In genomic region chr18:42373584-42373983, GRCh38 we compare ENCODE assay signal across 17 cellular contexts.
DNase-seq lines count a peak whose midpoint lies in the region; ATAC-seq, FAIRE-seq and TF ChIP-seq lines count a peak whose summit lies in the region.
"Had no signal": no experiment of that assay in that cellular context is flagged by ENCODE, and none has a peak within 500 bp of the region (broad histone marks: within the 10 kb centered on the region; RNA-seq: fewer than 3 reads in every experiment).

No MANE protein-coding gene starts in this region.

- no peak for TF ChIP-seq EP300 in HepG2 (IDR thresholded peaks at IDR 0.05; ENCODE audit: low read depth in 2 of 2, low read length in 2 of 2)
- no peak for TF ChIP-seq EP300 in HepG2 (CRISPR knock-in tag; IDR thresholded peaks at IDR 0.05; ENCODE audit: borderline replicate concordance)

- H3K79me2 ChIP-seq in HepG2 (ENCODE audit: insufficient read depth, low read length) = no peaks in the 10 kb centered on the region

- BruUV-seq in HepG2 (replicated peaks; lab: Mats Ljungman, UMichigan) = no TSS peak

- H3K4me2 ChIP-seq in HepG2 (ENCODE audit: low read depth, low read length) = no peak overlapping the region
- H3K4me2 ChIP-seq: SK-N-SH had no signal

- no peak overlapping the region for H2AFZ ChIP-seq in HepG2 (ENCODE audit: low read length)

- H3K4me1 ChIP-seq in HepG2 (ENCODE audit: insufficient read depth, low read length) = no peaks in the 10 kb centered on the region
- no peaks in the 10 kb centered on the region for H3K4me1 ChIP-seq in right lobe of liver

- H3K27ac Mint-ChIP-seq in activated T-helper 2 cell treated with anti-CD3 and anti-CD28 coated beads, Interferon-gamma antibody, Interleukin-2, Interleukin-4, amounts not matched to agents 10 μg/mL and 5 μg/mL and 100 μg/mL, durations not matched to agents 14 hours and 24 hours and 36 hours = no peak overlapping the region
- H3K27ac Mint-ChIP-seq: CD14-positive monocyte had no signal

- H3K4me3 Mint-ChIP-seq in activated T-helper 2 cell treated with anti-CD3 and anti-CD28 coated beads, Interferon-gamma antibody, Interleukin-2, Interleukin-4, amounts not matched to agents 10 μg/mL and 5 μg/mL and 100 μg/mL, durations not matched to agents 14 hours and 24 hours and 36 hours (ENCODE audit: low read depth) = no peak overlapping the region
- H3K4me3 Mint-ChIP-seq: CD14-positive monocyte had no signal

- ATAC-seq in HepG2 (no peak), right lobe of liver (no peak)
- ATAC-seq: K562 had no signal

- no peaks in the 10 kb centered on the region for H3K27me3 Mint-ChIP-seq in activated T-helper 2 cell treated with anti-CD3 and anti-CD28 coated beads, Interferon-gamma antibody, Interleukin-2, Interleukin-4, amounts not matched to agents 10 μg/mL and 5 μg/mL and 100 μg/mL, durations not matched to agents 14 hours and 24 hours and 36 hours (ENCODE audit: low read depth)

- H3K36me3 Mint-ChIP-seq in activated T-helper 2 cell treated with anti-CD3 and anti-CD28 coated beads, Interferon-gamma antibody, Interleukin-2, Interleukin-4, amounts not matched to agents 10 μg/mL and 5 μg/mL and 100 μg/mL, durations not matched to agents 14 hours and 24 hours and 36 hours (ENCODE audit: low read depth) = no peaks in the 10 kb centered on the region
- H3K36me3 Mint-ChIP-seq: CD14-positive monocyte had no signal

- TF ChIP-seq POLR2A in HepG2 (IDR thresholded peaks at IDR 0.05; ENCODE audit: insufficient read depth in 1 of 2, low read depth in 2 of 2, low read length in 2 of 2) (no peak), right lobe of liver (IDR thresholded peaks at IDR 0.05) (no peak)

- in situ Hi-C loops in HepG2 (cut with HindIII; ENCODE audit: extremely low pct_ligation_motif_present, low pct_unique_long_range_greater_than_20kb) = no loop called here

- no peaks in the 10 kb centered on the region for H3K27me3 ChIP-seq in HepG2 (ENCODE audit: control insufficient read depth in 1 of 2, insufficient read depth in 2 of 2, low read length in 2 of 2)
- no peaks in the 10 kb centered on the region for H3K27me3 ChIP-seq in right lobe of liver

- intact Hi-C loops in HepG2 (cut with micrococcal nuclease; ENCODE audit: unreplicated experiment) (no loop called here), right lobe of liver (cut with DNase I) (no loop called here)
- intact Hi-C loops in activated T-helper 2 cell treated with anti-CD3 and anti-CD28 coated beads, Interferon-gamma antibody, Interleukin-2, Interleukin-4, amounts not matched to agents 10 μg/mL and 5 μg/mL and 100 μg/mL, durations not matched to agents 14 hours and 24 hours and 36 hours (cut with micrococcal nuclease) = no loop called here

- TF ChIP-seq CTCF in HepG2 (CRISPR knock-in tag; IDR thresholded peaks at IDR 0.05) = no peak
- no peak for TF ChIP-seq CTCF in right lobe of liver (IDR thresholded peaks at IDR 0.05)

- FAIRE-seq in HepG2 (lab: Jason Lieb, UNC) = no peak
- FAIRE-seq: K562 had no signal

- H3K9me3 ChIP-seq in HepG2 (ENCODE audit: low read length) (peaks cover 4% of the 10 kb centered on the region; the same call in 1 of the 2 replicates), right lobe of liver (no peaks in the 10 kb centered on the region)
- H3K9me3 ChIP-seq: SK-N-SH had no signal

- CTCF ChIA-PET in HepG2 (lab: Yijun Ruan, JAX; ENCODE audit: low intra/inter-chr PET ratio, low total read pairs) = no interaction called here

- no peak for DNase-seq in HepG2 (ENCODE audit: low spot score)
- no peak for DNase-seq in right lobe of liver
- DNase-seq in NCI-H69 (lab: John Stamatoyannopoulos, UW) = peak; percentile 38
- peak; percentile 2 for DNase-seq in iris pigment epithelial cell (ENCODE audit: low read depth)
- DNase-seq in pons (ENCODE audit: low spot score) = no peak
- no peak for DNase-seq in COLO829 (ENCODE audit: low spot score)
- DNase-seq in activated T-helper 2 cell treated with anti-CD3 and anti-CD28 coated beads, Interferon-gamma antibody, Interleukin-2, Interleukin-4, amounts not matched to agents 10 μg/mL and 5 μg/mL and 100 μg/mL, durations not matched to agents 14 hours and 24 hours and 36 hours (ENCODE audit: low spot score) = no peak
- DNase-seq: ACHN, DMS 273 treated with DMSO at 0.1 percent for 48 hours, GF-D8, MV-4-11, NCI-H1694 treated with DMSO at 0.1 percent for 48 hours, RPMI8226, SHP77 treated with DMSO at 0.1 percent for 48 hours, SK-N-SH had no signal

- H3K27ac ChIP-seq in HepG2 (ENCODE audit: extremely low read length, insufficient read depth, low read length) = no peak overlapping the region
- H3K27ac ChIP-seq in right lobe of liver = no peak overlapping the region

- no peak overlapping the region for H3K9ac ChIP-seq in HepG2 (ENCODE audit: insufficient read depth, low read depth, low read length)
- H3K9ac ChIP-seq: SK-N-SH had no signal

- H3K4me3 ChIP-seq in HepG2 (replicated peaks in 1 of 3; ENCODE audit: insufficient read depth in 1 of 3, low read depth in 2 of 3, low read length in 3 of 3) (no peak overlapping the region), right lobe of liver (no peak overlapping the region)
- H3K4me3 ChIP-seq: K562 had no signal

- 78% methylated on average over 1 of the region's 1 CpG for WGBS in HepG2 (ENCODE audit: low lambda C conversion rate)
- 88% methylated on average over 1 of the region's 1 CpG for WGBS in right lobe of liver (ENCODE audit: insufficient coverage, low coverage, low lambda C conversion rate, missing lambda C conversion rate)

- H4K20me1 ChIP-seq in HepG2 (ENCODE audit: insufficient read depth, low read length) = no peaks in the 10 kb centered on the region

- POLR2A ChIA-PET in HepG2 (lab: Yijun Ruan, JAX) = no interaction called here

- H3K36me3 ChIP-seq in HepG2 (replicated peaks in 1 of 2; ENCODE audit: control insufficient read depth in 1 of 2, insufficient read depth in 2 of 2, low read length in 2 of 2) (no peaks in the 10 kb centered on the region), right lobe of liver (no peaks in the 10 kb centered on the region)

- no peak for TF ChIP-seq RAD21 in HepG2 (CRISPR knock-in tag; IDR thresholded peaks at IDR 0.05)

- H3K4me1 Mint-ChIP-seq in activated T-helper 2 cell treated with anti-CD3 and anti-CD28 coated beads, Interferon-gamma antibody, Interleukin-2, Interleukin-4, amounts not matched to agents 10 μg/mL and 5 μg/mL and 100 μg/mL, durations not matched to agents 14 hours and 24 hours and 36 hours (ENCODE audit: low read depth) = no peaks in the 10 kb centered on the region
- H3K4me1 Mint-ChIP-seq: CD14-positive monocyte had no signal

- no peaks in the 10 kb centered on the region for H3K9me3 Mint-ChIP-seq in activated T-helper 2 cell treated with anti-CD3 and anti-CD28 coated beads, Interferon-gamma antibody, Interleukin-2, Interleukin-4, amounts not matched to agents 10 μg/mL and 5 μg/mL and 100 μg/mL, durations not matched to agents 14 hours and 24 hours and 36 hours

TF ChIP-seq in HepG2, 621 proteins besides CTCF, POLR2A, EP300 and RAD21 (continues in another document):
- TF ChIP-seq NCOA5 (CRISPR knock-in tag; IDR thresholded peaks at IDR 0.05) (no peak), AHR (CRISPR knock-in tag; IDR thresholded peaks at IDR 0.05) (no peak), CAMTA2 (CRISPR knock-in tag; IDR thresholded peaks at IDR 0.05; ENCODE audit: borderline replicate concordance) (no peak), ZSCAN29 (CRISPR knock-in tag; conservative IDR thresholded peaks at IDR 0.05) (no peak), TMF1 (CRISPR knock-in tag; IDR thresholded peaks at IDR 0.05; ENCODE audit: low read depth) (no peak), SIN3A (IDR thresholded peaks at IDR 0.05; ENCODE audit: borderline replicate concordance, low read depth, low read length) (no peak), ZSCAN5A (CRISPR knock-in tag; IDR thresholded peaks at IDR 0.05; ENCODE audit: borderline replicate concordance) (peak; percentile 74; the same call in 1 of the 2 replicates), ZFP62 (CRISPR knock-in tag; IDR thresholded peaks at IDR 0.05) (no peak), ZNF510 (CRISPR knock-in tag; IDR thresholded peaks at IDR 0.05; ENCODE audit: low read depth) (no peak), SP140L (CRISPR knock-in tag; IDR thresholded peaks at IDR 0.05; ENCODE audit: borderline replicate concordance) (no peak), HMGA1 (CRISPR knock-in tag; conservative IDR thresholded peaks at IDR 0.05) (no peak), ZNF550 (CRISPR knock-in tag; IDR thresholded peaks at IDR 0.05; ENCODE audit: borderline replicate concordance) (no peak), ZNF530 (CRISPR knock-in tag; IDR thresholded peaks at IDR 0.05; ENCODE audit: low read depth) (no peak), MXD1 (CRISPR knock-in tag; IDR thresholded peaks at IDR 0.05) (no peak), NFKBIZ (CRISPR knock-in tag; IDR thresholded peaks at IDR 0.05) (no peak), ZNF329 (CRISPR knock-in tag; IDR thresholded peaks at IDR 0.05; ENCODE audit: low read depth) (no peak), NR3C1 (CRISPR knock-in tag; IDR thresholded peaks at IDR 0.05) (no peak), SIX1 (CRISPR knock-in tag; IDR thresholded peaks at IDR 0.05; ENCODE audit: borderline replicate concordance) (peak; percentile 38; the same call in 1 of the 2 replicates), RFXANK (CRISPR knock-in tag; IDR thresholded peaks at IDR 0.05) (no peak), PHF8 (CRISPR knock-in tag; IDR thresholded peaks at IDR 0.05) (no peak), ZMYM4 (CRISPR knock-in tag; IDR thresholded peaks at IDR 0.05) (peak; percentile 33; the same call in 1 of the 2 replicates), ZNF660 (CRISPR knock-in tag; IDR thresholded peaks at IDR 0.05; ENCODE audit: borderline replicate concordance, low read depth) (no peak), NR1H2 (CRISPR knock-in tag; IDR thresholded peaks at IDR 0.05; ENCODE audit: borderline replicate concordance, low read depth) (no peak), ZNF678 (CRISPR knock-in tag; IDR thresholded peaks at IDR 0.05) (no peak)

Comparison
In these comparisons a context has a peak if more than half of its experiments do, and no peak if none do; other contexts are left out.
1. DNase-seq: peak in NCI-H69 (single experiment) and iris pigment epithelial cell (single experiment); none in HepG2 (single experiment), right lobe of liver (0 of 3), pons (single experiment), COLO829 (single experiment) and activated T-helper 2 cell treated with anti-CD3 and anti-CD28 coated beads, Interferon-gamma antibody, Interleukin-2, Interleukin-4, amounts not matched to agents 10 μg/mL and 5 μg/mL and 100 μg/mL, durations not matched to agents 14 hours and 24 hours and 36 hours (single experiment).